Comparison of ENCODE assay signal across 8 cellular contexts in genomic region chr3:184786271-184787010, GRCh38. TPM values are rescaled to one million over a fixed set of nuclear protein-coding genes. Genes with fewer than 3 reads are reported as not detected.
DNase-seq lines count a peak whose midpoint lies in the region; FAIRE-seq and TF ChIP-seq lines count a peak whose summit lies in the region.

No MANE protein-coding gene starts in this region.

- no peaks in the 10 kb centered on the region for H3K36me3 ChIP-seq in MG63
- no peaks in the 10 kb centered on the region for H3K36me3 ChIP-seq in bronchial epithelial cell (ENCODE audit: control insufficient read depth, insufficient read depth, low read length)
- H3K36me3 ChIP-seq in mesenchymal stem cell (ENCODE audit: control insufficient read depth in 1 of 2, insufficient read depth in 2 of 2, low read depth in 1 of 2, low read length in 2 of 2), result no peaks in the 10 kb centered on the region
- H3K36me3 ChIP-seq in H7 (replicated peaks; ENCODE audit: control insufficient read depth, insufficient read depth, low read length), result no peaks in the 10 kb centered on the region

- H4K8ac ChIP-seq in mesenchymal stem cell (ENCODE audit: low read length), result peak overlapping the region; percentile 59

- peak overlapping the region; percentile 69 for H2AK5ac ChIP-seq in mesenchymal stem cell (ENCODE audit: low read length, severe bottlenecking)

- H2BK120ac ChIP-seq in mesenchymal stem cell (ENCODE audit: low read depth, low read length), result no peak overlapping the region

- H3K18ac ChIP-seq in mesenchymal stem cell (ENCODE audit: low read depth in 1 of 2, low read length in 2 of 2), result no peak overlapping the region

- 47% methylated on average over 11 of the region's 11 CpGs for WGBS in mesenchymal stem cell

- H3K9ac ChIP-seq in mesenchymal stem cell (ENCODE audit: low read length), result peak overlapping the region; percentile 79

- H3K14ac ChIP-seq in mesenchymal stem cell (ENCODE audit: low read length in 2 of 2), result no peak overlapping the region

- H3K4me3 ChIP-seq in MG63 (no peak overlapping the region), bronchial epithelial cell (ENCODE audit: low read depth, low read length) (no peak overlapping the region), mesenchymal stem cell (ENCODE audit: insufficient read depth in 1 of 2, low read depth in 1 of 2, low read length in 2 of 2) (peak overlapping the region in 1 of 2 experiments; percentile 75), H7 (ENCODE audit: insufficient read depth, low read depth, low read length) (no peak overlapping the region)

- no peak overlapping the region for H2BK12ac ChIP-seq in mesenchymal stem cell (ENCODE audit: low read length in 2 of 2)

- H4K91ac ChIP-seq in mesenchymal stem cell (ENCODE audit: low read length), result no peak overlapping the region

- H3K4ac ChIP-seq in mesenchymal stem cell (ENCODE audit: low read depth in 1 of 2, low read length in 2 of 2), result peak overlapping the region in 1 of 2 experiments; percentile 6

- H3K27me3 ChIP-seq in MG63 (no peaks in the 10 kb centered on the region), bronchial epithelial cell (ENCODE audit: control insufficient read depth, insufficient read depth, low read length) (no peaks in the 10 kb centered on the region), mesenchymal stem cell (ENCODE audit: control insufficient read depth in 1 of 2, insufficient read depth in 1 of 2, low read length in 2 of 2) (peaks cover 3 to 10% of the 10 kb centered on the region in 2 experiments), H7 (ENCODE audit: control insufficient read depth, insufficient read depth, low read length) (peaks cover 2% of the 10 kb centered on the region)

- DNase-seq in AML-193 (lab: John Stamatoyannopoulos, UW), result peak; percentile 84 to 85
- peak; percentile 96 for DNase-seq in MG63
- DNase-seq in bronchial epithelial cell (ENCODE audit: low read depth), result no peak
- DNase-seq in mesenchymal stem cell, result peak; percentile 73
- no peak for DNase-seq in stimulated activated naive CD4-positive, alpha-beta T cell treated with Interleukin-2 at 50 U/mL for 16 hours (lab: John Stamatoyannopoulos, UW)
- no peak for DNase-seq in D341Med (ENCODE audit: low spot score)
- no peak for DNase-seq in DMS79 treated with DMSO at 0.1 percent for 48 hours (lab: John Stamatoyannopoulos, UW)
- DNase-seq in H7, result no peak

- peak overlapping the region; percentile 0 for H2AFZ ChIP-seq in mesenchymal stem cell (ENCODE audit: low read depth, low read length)

- H3K27ac ChIP-seq in mesenchymal stem cell (ENCODE audit: low read length, poor library complexity, severe bottlenecking), result peak overlapping the region; percentile 76

- H3K23ac ChIP-seq in mesenchymal stem cell (ENCODE audit: low read length in 2 of 2), result no peak overlapping the region

- no peak for TF ChIP-seq CTCF in bronchial epithelial cell (IDR thresholded peaks at IDR 0.05; ENCODE audit: insufficient read depth, low read length, severe bottlenecking)

- no peaks in the 10 kb centered on the region for H3K79me1 ChIP-seq in mesenchymal stem cell (replicated peaks; ENCODE audit: low read length, poor library complexity, severe bottlenecking)

- H3K4me2 ChIP-seq in mesenchymal stem cell (ENCODE audit: low read length, poor library complexity, severe bottlenecking), result peak overlapping the region; percentile 39

- peak overlapping the region; percentile 21 for H2BK5ac ChIP-seq in mesenchymal stem cell (ENCODE audit: low read depth, low read length, poor library complexity, severe bottlenecking)

- no peak overlapping the region for H2BK15ac ChIP-seq in mesenchymal stem cell (ENCODE audit: low read depth, poor library complexity, severe bottlenecking)

- FAIRE-seq in bronchial epithelial cell (lab: Jason Lieb, UNC), result peak; percentile 64

- peaks cover 12% of the 10 kb centered on the region for H3K4me1 ChIP-seq in mesenchymal stem cell (ENCODE audit: control insufficient read depth, insufficient read depth, low read depth, low read length)

- H3K9me3 ChIP-seq in MG63 (no peaks in the 10 kb centered on the region), mesenchymal stem cell (ENCODE audit: control insufficient read depth, low read length) (no peaks in the 10 kb centered on the region)

RNA-seq across cellular contexts. Expression of gene VPS8, which starts 25.5 kb away (rescaled TPM):
- 34.6 and 40.1 TPM in 2 replicates for total RNA-seq in MG63 (2014; rRNA removed; shearing (Covaris generic); ENCODE audit: low replicate concordance)
- total RNA-seq in bronchial epithelial cell, result 56.9 and 64.9 TPM in 2 replicates
- 13.9 TPM for polyA plus RNA-seq in mesenchymal stem cell (2013, experiment 1 of 2)
- polyA plus RNA-seq in mesenchymal stem cell (2013, experiment 2 of 2), result 15.3 TPM
- total RNA-seq in H7 (2014; rRNA removed; shearing (Covaris generic)), result 20.3 and 33.4 TPM in 2 replicates

Comparison
In these comparisons a context has a peak if more than half of its experiments do, and no peak if none do; other contexts are left out.
1. DNase-seq: peak in AML-193 (2 of 2), MG63 (single experiment) and mesenchymal stem cell (single experiment); none in bronchial epithelial cell (single experiment), stimulated activated naive CD4-positive, alpha-beta T cell treated with Interleukin-2 at 50 U/mL for 16 hours (single experiment), D341Med (single experiment), DMS79 treated with DMSO at 0.1 percent for 48 hours (single experiment) and H7 (single experiment).